ENCODE assay signal across 6 cellular contexts in genomic region chr5:110996742-110997141, GRCh38.
"Had no signal": no experiment of that assay in that cellular context is flagged by ENCODE, and none has a peak within 500 bp of the region (broad histone marks: within the 10 kb centered on the region; RNA-seq: fewer than 3 reads in every experiment).

No MANE protein-coding gene starts in this region.

- DNase-seq: H7, KG1 had no signal

- ATAC-seq: GM23338, HCT116 had no signal

- H2AFZ ChIP-seq: GM23338 had no signal

- H3K4me2 ChIP-seq: GM23338 had no signal

- H3K36me3 ChIP-seq: HAP-1 had no signal

- H3K27ac ChIP-seq: HL-60 had no signal

- H3K4me3 ChIP-seq: GM23338, HAP-1 had no signal

- H3K9me3 ChIP-seq: HAP-1 had no signal

- H3K4me1 ChIP-seq: HAP-1 had no signal
